In genomic region chr2:101741775-101742520, GRCh38 we compare ENCODE assay signal across 8 cellular contexts. TPM values are rescaled to one million over a fixed set of nuclear protein-coding genes. Genes with fewer than 3 reads are reported as not detected.
A peak's percentile ranks its signal among the peaks of the same experiment; 100 is the strongest.
DNase-seq lines count a peak whose midpoint lies in the region; ATAC-seq and TF ChIP-seq lines count a peak whose summit lies in the region.

No MANE protein-coding gene starts in this region.

- TF ChIP-seq CTCF in activated CD8-positive, alpha-beta T cell treated with anti-CD3 and anti-CD28 coated beads for 36 hours (IDR thresholded peaks at IDR 0.05): no peak
- TF ChIP-seq CTCF in sigmoid colon (IDR thresholded peaks at IDR 0.05) (no peak), adrenal gland (IDR thresholded peaks at IDR 0.05) (no peak)

- ATAC-seq in activated CD8-positive, alpha-beta T cell treated with anti-CD3 and anti-CD28 coated beads for 36 hours: no peak
- ATAC-seq in right cardiac atrium (peak; percentile 32 to 62), GM18870 (IDR thresholded peaks at IDR 0.05; ENCODE audit: unreplicated experiment) (no peak)

- H3K36me3 ChIP-seq in H7 (replicated peaks; ENCODE audit: control insufficient read depth, insufficient read depth, low read length): no peaks in the 10 kb centered on the region
- no peaks in the 10 kb centered on the region for H3K36me3 ChIP-seq in sigmoid colon
- no peaks in the 10 kb centered on the region for H3K36me3 ChIP-seq in adrenal gland (replicated peaks in 1 of 2)

- H3K27me3 Mint-ChIP-seq in activated CD8-positive, alpha-beta T cell treated with anti-CD3 and anti-CD28 coated beads for 36 hours: no peaks in the 10 kb centered on the region

- H3K4me1 ChIP-seq in right cardiac atrium (ENCODE audit: control insufficient read depth, insufficient read depth, low read length): peaks cover 19% of the 10 kb centered on the region
- H3K4me1 ChIP-seq in sigmoid colon: peaks cover 0 to 64% (median 59%) of the 10 kb centered on the region in 4 donors
- peaks cover 0 to 53% of the 10 kb centered on the region in 2 donors for H3K4me1 ChIP-seq in adrenal gland (replicated peaks in 1 of 2)

- H3K9me3 Mint-ChIP-seq in activated CD8-positive, alpha-beta T cell treated with anti-CD3 and anti-CD28 coated beads for 36 hours: no peaks in the 10 kb centered on the region

- POLR2A ChIA-PET in activated CD8-positive, alpha-beta T cell treated with anti-CD3 and anti-CD28 coated beads for 36 hours (lab: Charles Lee): interaction anchor here (1.2 kb wide), 1 partner anchor 23 kb away, joined by 4 read pairs; no protein-coding TSS in a partner anchor

- peaks cover 78% of the 10 kb centered on the region for H3K4me1 Mint-ChIP-seq in activated CD8-positive, alpha-beta T cell treated with anti-CD3 and anti-CD28 coated beads for 36 hours (ENCODE audit: low read depth)

- DNase-seq in H7 (peak; percentile 61), right cardiac atrium (peak in 1 of 3 donors; percentile 34), sigmoid colon (no peak), adrenal gland (no peak), A172 (ENCODE audit: low spot score) (no peak)
- no peak for DNase-seq in activated CD8-positive, alpha-beta T cell treated with anti-CD3 and anti-CD28 coated beads for 36 hours
- no peak for DNase-seq in stimulated activated CD4-positive, alpha-beta T cell treated with anti-CD3 and anti-CD28 coated beads, Interleukin-4, amount 100 ng/mL, for 4 hours

- CTCF ChIA-PET in activated CD8-positive, alpha-beta T cell treated with anti-CD3 and anti-CD28 coated beads for 36 hours (lab: Charles Lee): interaction anchor here (1.3 to 1.8 kb wide), 6 partner anchors 9 to 23 kb away, joined by 3 to 6 read pairs (median 4); no protein-coding TSS in a partner anchor

- H3K4me3 ChIP-seq in H7 (ENCODE audit: insufficient read depth, low read depth, low read length) (no peak overlapping the region), right cardiac atrium (ENCODE audit: low read length) (no peak overlapping the region), sigmoid colon (no peak overlapping the region), adrenal gland (no peak overlapping the region)

- intact Hi-C loops in activated CD8-positive, alpha-beta T cell treated with anti-CD3 and anti-CD28 coated beads for 36 hours (cut with micrococcal nuclease): loop anchor here (5.0 kb wide), 1 partner anchor 35 kb away; no protein-coding TSS in a partner anchor
- intact Hi-C loops in right cardiac atrium (cut with DNase I) (no loop called here), sigmoid colon (cut with DNase I) (loop anchor here (2.0 kb wide), 1 partner anchor 15 kb away; no protein-coding TSS in a partner anchor), adrenal gland (cut with DNase I) (no loop called here)

- TF ChIP-seq EP300 in sigmoid colon (IDR thresholded peaks at IDR 0.05): no peak

- TF ChIP-seq POLR2A in sigmoid colon (IDR thresholded peaks at IDR 0.05): no peak
- no peak for TF ChIP-seq POLR2A in adrenal gland (IDR thresholded peaks at IDR 0.05)

- H3K36me3 Mint-ChIP-seq in activated CD8-positive, alpha-beta T cell treated with anti-CD3 and anti-CD28 coated beads for 36 hours (ENCODE audit: low read depth): peaks cover 2% of the 10 kb centered on the region

- H3K27ac ChIP-seq in right cardiac atrium (ENCODE audit: low read length): peak overlapping the region; percentile 89
- peak overlapping the region; percentile 10 to 61 (median 36) for H3K27ac ChIP-seq in sigmoid colon
- H3K27ac ChIP-seq in adrenal gland: peak overlapping the region in 1 of 5 donors; percentile 6

- H3K4me3 Mint-ChIP-seq in activated CD8-positive, alpha-beta T cell treated with anti-CD3 and anti-CD28 coated beads for 36 hours: no peak overlapping the region

- H3K9me3 ChIP-seq in right cardiac atrium (ENCODE audit: control insufficient read depth, low read length): no peaks in the 10 kb centered on the region
- H3K9me3 ChIP-seq in sigmoid colon: no peaks in the 10 kb centered on the region
- H3K9me3 ChIP-seq in adrenal gland (replicated peaks in 1 of 3): no peaks in the 10 kb centered on the region

- H3K27me3 ChIP-seq in H7 (ENCODE audit: control insufficient read depth, insufficient read depth, low read length) (no peaks in the 10 kb centered on the region), right cardiac atrium (ENCODE audit: control insufficient read depth, insufficient read depth) (no peaks in the 10 kb centered on the region), sigmoid colon (no peaks in the 10 kb centered on the region), adrenal gland (no peaks in the 10 kb centered on the region)

- WGBS in right cardiac atrium: 43% methylated on average over 9 of the region's 9 CpGs
- 65 to 77% methylated on average over 9 of the region's 9 CpGs for WGBS in sigmoid colon, 2 donors
- 57 to 64% (median 64%) methylated on average over 8 to 9 of the region's 9 CpGs for WGBS in adrenal gland, 4 donors

- H3K27ac Mint-ChIP-seq in activated CD8-positive, alpha-beta T cell treated with anti-CD3 and anti-CD28 coated beads for 36 hours: peak overlapping the region; percentile 62

RNA-seq across cellular contexts. Expression of gene MAP4K4, which starts 44.4 kb away (rescaled TPM):
- 45.6 and 58.7 TPM in 2 replicates for total RNA-seq in H7 (2014; rRNA removed; shearing (Covaris generic))
- total RNA-seq in activated CD8-positive, alpha-beta T cell treated with anti-CD3 and anti-CD28 coated beads for 36 hours: 10 to 100 TPM; 26.3 to 27.3 TPM
- total RNA-seq in right cardiac atrium (10 to 100 TPM; 56.4 to 64.5 (median 61.8) TPM), sigmoid colon (10 to 100 TPM; 37.2 to 62.9 (median 48.9) TPM), adrenal gland (10 to 100 TPM; 11.6 to 29.4 (median 22.9) TPM)
- polyA plus RNA-seq in right cardiac atrium (30.8 TPM), sigmoid colon (10 to 100 TPM in 2 of 3 donors, 1 to 10 TPM in 1; 8.8 to 28.6 (median 11.4) TPM), adrenal gland (10 to 100 TPM in 2 of 3 donors, 1 to 10 TPM in 1; 8.7 to 17.1 (median 15.9) TPM)
- total RNA-seq in A172 (2014; rRNA removed; shearing (Covaris generic)): 59.2 and 61.8 TPM in 2 replicates

Comparison
In these comparisons a context has a peak if more than half of its experiments do, and no peak if none do; other contexts are left out.
1. ATAC-seq: peak in right cardiac atrium (2 of 2); none in activated CD8-positive, alpha-beta T cell treated with anti-CD3 and anti-CD28 coated beads for 36 hours (single experiment) and GM18870 (single experiment).
2. intact Hi-C loops: an anchor here in activated CD8-positive, alpha-beta T cell treated with anti-CD3 and anti-CD28 coated beads for 36 hours (5.0 kb wide) and sigmoid colon (2.0 kb wide); none called in right cardiac atrium and adrenal gland.